In the genomic region with DNA sequence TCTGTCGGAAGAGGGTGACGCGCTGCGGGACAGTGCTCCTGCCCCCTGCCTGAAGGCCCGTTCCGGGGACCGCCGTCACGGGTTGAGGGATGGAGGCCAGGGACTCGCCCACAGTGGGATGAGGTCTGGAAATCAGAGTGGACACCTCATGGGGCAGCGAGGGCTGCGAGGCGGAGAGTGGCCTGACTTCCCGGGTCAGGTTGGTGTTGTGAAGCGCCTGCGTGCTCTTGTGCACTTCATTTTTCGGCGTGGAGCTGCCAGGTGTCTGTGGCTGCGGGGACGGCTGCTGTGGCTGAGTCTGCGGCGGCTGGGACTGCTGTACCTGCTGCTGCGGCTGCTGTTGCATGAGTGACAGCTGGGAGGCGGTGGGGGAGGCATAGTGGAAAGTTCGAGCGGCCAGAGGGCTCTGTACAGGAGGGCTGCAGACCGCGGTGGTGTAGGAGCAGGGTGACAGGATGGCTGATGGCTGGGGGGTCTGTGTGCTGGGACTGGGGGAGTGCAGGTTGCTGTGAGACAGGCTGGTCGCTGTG, we compare ENCODE assay signal across 15 cellular contexts.
DNase-seq lines count a peak whose midpoint lies in the region; ATAC-seq and TF ChIP-seq lines count a peak whose summit lies in the region.
"Had no signal": no experiment of that assay in that cellular context is flagged by ENCODE, and none has a peak within 500 bp of the region (broad histone marks: within the 10 kb centered on the region; RNA-seq: fewer than 3 reads in every experiment).

No MANE protein-coding gene starts in this region.

- H3K9me3 Mint-ChIP-seq in WTC11 = no peaks in the 10 kb centered on the region

- no CpG with 5 or more reads among the region's 29 CpGs for WGBS in neuronal stem cell (ENCODE audit: extremely low coverage in 2 of 2, insufficient read length in 2 of 2, insufficient replicate concordance in 1 of 2), 2 donors

- H3K27me3 Mint-ChIP-seq in WTC11 (ENCODE audit: low read depth) = no peaks in the 10 kb centered on the region

- peak overlapping the region; percentile 2 for H2BK15ac ChIP-seq in neuronal stem cell (ENCODE audit: low read length)

- peaks cover 13% of the 10 kb centered on the region for H3K4me1 Mint-ChIP-seq in WTC11

- H3K27ac ChIP-seq in neuronal stem cell (replicated peaks; ENCODE audit: low read length) (no peak overlapping the region), tibial artery (no peak overlapping the region)

- no peak overlapping the region for H3K4me2 ChIP-seq in neuronal stem cell (ENCODE audit: insufficient read depth, low read length, poor library complexity, severe bottlenecking)

- H2BK120ac ChIP-seq in neuronal stem cell (ENCODE audit: low read depth, low read length) = no peak overlapping the region

- CTCF ChIA-PET in WTC11 (lab: Charles Lee) = no interaction called here

- peak overlapping the region; percentile 5 for H3K18ac ChIP-seq in neuronal stem cell (ENCODE audit: low read length)

- H3K4ac ChIP-seq in neuronal stem cell (ENCODE audit: low read length) = no peak overlapping the region

- DNase-seq in D341Med (ENCODE audit: low spot score) (peak; percentile 5), NCI-H146 (lab: John Stamatoyannopoulos, UW) (peak; percentile 50), WTC11 (ENCODE audit: low spot score) (peak; percentile 11), neuronal stem cell (ENCODE audit: low spot score) (no peak), GM13976 (ENCODE audit: low spot score) (no peak), NCI-H1930 (lab: John Stamatoyannopoulos, UW) (no peak), tibial artery (no peak)
- no peak for DNase-seq in activated CD4-positive, alpha-beta T cell treated with anti-CD3 and anti-CD28 coated beads, Interleukin-2, amount 50 U/mL, for 1 hour
- DNase-seq: AML-193, Caco-2, HCEC 1CT, NCI-H1436, NCI-H345, NCI-H526 treated with DMSO at 0.1 percent for 48 hours had no signal

- H3K36me3 ChIP-seq in neuronal stem cell (replicated peaks in 1 of 2; ENCODE audit: control insufficient read depth in 2 of 2, insufficient read depth in 2 of 2, low read length in 2 of 2) (no peaks in the 10 kb centered on the region), tibial artery (no peaks in the 10 kb centered on the region)

- intact Hi-C loops in tibial artery (cut with DNase I; ENCODE audit: low total_unique reads) = no loop called here

- peak overlapping the region; percentile 63 for H3K14ac ChIP-seq in neuronal stem cell (ENCODE audit: low read length)

- H2BK5ac ChIP-seq in neuronal stem cell (ENCODE audit: low read length) = no peak overlapping the region

- ATAC-seq in WTC11 = peak; percentile 38; the same call in 1 of the 2 replicates
- ATAC-seq: Panc1 had no signal

- H4K8ac ChIP-seq in neuronal stem cell (ENCODE audit: low read depth, low read length) = no peak overlapping the region

- H3K4me1 ChIP-seq in neuronal stem cell (ENCODE audit: control insufficient read depth in 2 of 2, insufficient read depth in 1 of 2, low read depth in 1 of 2, low read length in 2 of 2) (peaks cover 0 to 2% of the 10 kb centered on the region in 2 donors), tibial artery (no peaks in the 10 kb centered on the region)
- H3K4me1 ChIP-seq: Caco-2 had no signal

- no peak overlapping the region for H3K9ac ChIP-seq in neuronal stem cell (ENCODE audit: low read depth, low read length, poor library complexity)

- H3K4me3 ChIP-seq in neuronal stem cell (ENCODE audit: low read length in 2 of 2) (no peak overlapping the region), tibial artery (no peak overlapping the region)

- in situ Hi-C loops in GM13976 (cut with MboI; ENCODE audit: low sequenced_read_pairs, unreplicated experiment) = no loop called here

- H2BK12ac ChIP-seq in neuronal stem cell (ENCODE audit: low read length) = peak overlapping the region; percentile 94

- no peak overlapping the region for H2AK5ac ChIP-seq in neuronal stem cell (ENCODE audit: low read depth, low read length)

- no peaks in the 10 kb centered on the region for H3K9me3 ChIP-seq in neuronal stem cell (replicated peaks in 1 of 2; ENCODE audit: control insufficient read depth in 2 of 2, insufficient read depth in 1 of 2, low read depth in 1 of 2, low read length in 2 of 2)
- H3K9me3 ChIP-seq in tibial artery = no peaks in the 10 kb centered on the region
- H3K9me3 ChIP-seq: Caco-2 had no signal

- no peak overlapping the region for H2AFZ ChIP-seq in neuronal stem cell (ENCODE audit: low read length)

- POLR2A ChIA-PET in WTC11 (lab: Charles Lee) = no interaction called here

- H3K27me3 ChIP-seq in neuronal stem cell (ENCODE audit: control insufficient read depth in 3 of 3, insufficient read depth in 3 of 3, low read depth in 1 of 3, low read length in 3 of 3) (no peaks in the 10 kb centered on the region), tibial artery (no peaks in the 10 kb centered on the region)

- H3K36me3 Mint-ChIP-seq in WTC11 = peaks cover 4% of the 10 kb centered on the region

- TF ChIP-seq CTCF in WTC11 (IDR thresholded peaks at IDR 0.05) (no peak), GM13976 (IDR thresholded peaks at IDR 0.05; ENCODE audit: borderline replicate concordance, control extremely low read depth, extremely low read depth, insufficient read depth, missing control alignments) (no peak), tibial artery (IDR thresholded peaks at IDR 0.05) (no peak)

- no peak overlapping the region for H3K23ac ChIP-seq in neuronal stem cell (ENCODE audit: low read depth, low read length, poor library complexity)

- H3K79me1 ChIP-seq in neuronal stem cell (ENCODE audit: low read depth, low read length) = no peaks in the 10 kb centered on the region

- no peak overlapping the region for H3K27ac Mint-ChIP-seq in WTC11

- no peak overlapping the region for H4K91ac ChIP-seq in neuronal stem cell (ENCODE audit: low read depth, low read length, poor library complexity)

- H3K4me3 Mint-ChIP-seq in WTC11 = no peak overlapping the region

TF ChIP-seq in WTC11, 78 proteins besides CTCF, POLR2A, EP300 and RAD21 (continues in another document):
- TF ChIP-seq JUN (CRISPR knock-in tag; IDR thresholded peaks at IDR 0.05) (no peak), ZNF232 (CRISPR knock-in tag; IDR thresholded peaks at IDR 0.05) (no peak), TP53 (CRISPR knock-in tag; IDR thresholded peaks at IDR 0.05) (no peak), ZNF396 (CRISPR knock-in tag; IDR thresholded peaks at IDR 0.05; ENCODE audit: borderline replicate concordance) (no peak), HMGA2 (CRISPR knock-in tag; IDR thresholded peaks at IDR 0.05) (no peak), RORB (CRISPR knock-in tag; IDR thresholded peaks at IDR 0.05) (no peak), MXD4 (CRISPR knock-in tag; IDR thresholded peaks at IDR 0.05; ENCODE audit: borderline replicate concordance) (no peak), IRF2 (CRISPR knock-in tag; IDR thresholded peaks at IDR 0.05; ENCODE audit: borderline replicate concordance, low read depth) (no peak), ZNF281 (CRISPR knock-in tag; IDR thresholded peaks at IDR 0.05) (no peak), ARID4B (CRISPR knock-in tag; IDR thresholded peaks at IDR 0.05; ENCODE audit: borderline replicate concordance) (no peak), JAZF1 (CRISPR knock-in tag; IDR thresholded peaks at IDR 0.05) (no peak), CBFB (CRISPR knock-in tag; IDR thresholded peaks at IDR 0.05; ENCODE audit: low read depth) (no peak)

Comparison
In these comparisons a context has a peak if more than half of its experiments do, and no peak if none do; other contexts are left out.
1. DNase-seq: peak in D341Med (single experiment), NCI-H146 (single experiment) and WTC11 (single experiment); none in neuronal stem cell (single experiment), activated CD4-positive, alpha-beta T cell treated with anti-CD3 and anti-CD28 coated beads, Interleukin-2, amount 50 U/mL, for 1 hour (single experiment), GM13976 (single experiment), NCI-H1930 (0 of 2) and tibial artery (0 of 2).